Comparison of ENCODE assay signal across 8 cellular contexts in the genomic region with DNA sequence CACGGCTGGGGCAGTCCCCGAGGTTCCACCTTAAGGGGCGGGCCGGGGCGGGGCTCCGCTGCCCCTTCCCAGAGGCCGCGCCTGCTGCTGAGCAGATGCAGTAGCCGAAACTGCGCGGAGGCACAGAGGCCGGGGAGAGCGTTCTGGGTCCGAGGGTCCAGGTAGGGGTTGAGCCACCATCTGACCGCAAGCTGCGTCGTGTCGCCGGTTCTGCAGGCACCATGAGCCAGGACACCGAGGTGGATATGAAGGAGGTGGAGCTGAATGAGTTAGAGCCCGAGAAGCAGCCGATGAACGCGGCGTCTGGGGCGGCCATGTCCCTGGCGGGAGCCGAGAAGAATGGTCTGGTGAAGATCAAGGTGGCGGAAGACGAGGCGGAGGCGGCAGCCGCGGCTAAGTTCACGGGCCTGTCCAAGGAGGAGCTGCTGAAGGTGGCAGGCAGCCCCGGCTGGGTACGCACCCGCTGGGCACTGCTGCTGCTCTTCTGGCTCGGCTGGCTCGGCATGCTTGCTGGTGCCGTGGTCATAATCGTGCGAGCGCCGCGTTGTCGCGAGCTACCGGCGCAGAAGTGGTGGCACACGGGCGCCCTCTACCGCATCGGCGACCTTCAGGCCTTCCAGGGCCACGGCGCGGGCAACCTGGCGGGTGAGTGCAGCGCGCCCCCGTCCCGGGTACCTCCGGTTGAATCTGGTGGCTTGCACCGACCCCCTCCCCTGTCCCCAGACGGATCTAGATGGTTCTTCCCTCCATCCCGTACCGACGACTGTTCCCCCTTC. TPM values are rescaled to one million over a fixed set of nuclear protein-coding genes. Genes with fewer than 3 reads are reported as not detected.
A peak's percentile ranks its signal among the peaks of the same experiment; 100 is the strongest.
DNase-seq lines count a peak whose midpoint lies in the region; ATAC-seq and TF ChIP-seq lines count a peak whose summit lies in the region.

A gene (plus strand): TSS at position 94 of the 776 bp plus-strand sequence. CDS start 128 bp downstream, at position 222.

- H3K36me3 ChIP-seq in BLaER1 (peaks cover 77% of the 10 kb centered on the region), liver (ENCODE audit: control insufficient read depth in 4 of 4, insufficient read depth in 3 of 4, low read depth in 1 of 4, low read length in 3 of 4) (peaks cover 4 to 33% (median 28%) of the 10 kb centered on the region in 4 donors)

- peak within 1 kb of the TSS; percentile 99 for H3K27ac ChIP-seq in BLaER1
- peak within 1 kb of the TSS; percentile 95 to 96 for H3K27ac ChIP-seq in liver (ENCODE audit: low read depth in 1 of 2, low read length in 2 of 2)

- WGBS in liver = under 1% methylated on average over 69 of the region's 69 CpGs

- no peaks in the 10 kb centered on the region for H3K9me3 ChIP-seq in BLaER1
- no peaks in the 10 kb centered on the region for H3K9me3 ChIP-seq in liver (ENCODE audit: control insufficient read depth in 4 of 4, low read length in 3 of 4)

- H3K9ac ChIP-seq in BLaER1 (peak within 1 kb of the TSS; percentile 99), liver (ENCODE audit: low read depth in 1 of 2, low read length in 2 of 2) (peak within 1 kb of the TSS; percentile 97 to 98)

- no peaks in the 10 kb centered on the region for H3K27me3 Mint-ChIP-seq in dendritic cell treated with granulocyte-macrophage colony-stimulating factor and Interleukin-4, amounts not matched to agents 40 ng/mL and 50 ng/mL, for 4 days

- H3K4me1 Mint-ChIP-seq in dendritic cell treated with granulocyte-macrophage colony-stimulating factor and Interleukin-4, amounts not matched to agents 40 ng/mL and 50 ng/mL, for 4 days (ENCODE audit: low read depth) = peaks cover 54% of the 10 kb centered on the region

- H3K4me3 ChIP-seq in BLaER1 = peak within 1 kb of the TSS; percentile 97
- H3K4me3 ChIP-seq in liver (ENCODE audit: low read depth in 1 of 3, low read length in 3 of 3) = peak within 1 kb of the TSS; percentile 86 to 99 (median 88)

- ATAC-seq in GM19035 (IDR thresholded peaks at IDR 0.05; ENCODE audit: unreplicated experiment) = peak; percentile 78
- peak; percentile 71 for ATAC-seq in HG03342 (IDR thresholded peaks at IDR 0.05; ENCODE audit: unreplicated experiment)

- intact Hi-C loops in dendritic cell treated with granulocyte-macrophage colony-stimulating factor and Interleukin-4, amounts not matched to agents 40 ng/mL and 50 ng/mL, for 4 days (cut with micrococcal nuclease) = loop anchor here (1.0 kb wide), 2 partner anchors 39 to 94 kb away; a partner anchor contains a TSS

- peak; percentile 83 for DNase-seq in NCI-H510A treated with DMSO at 0.1 percent for 48 hours (lab: John Stamatoyannopoulos, UW)
- DNase-seq in activated CD4-positive, alpha-beta T cell treated with anti-CD3 and anti-CD28 coated beads, Interleukin-2, amount 50 U/mL, for 1 hour = peak; percentile 83
- DNase-seq in stimulated activated CD4-positive, alpha-beta T cell treated with anti-CD3 and anti-CD28 coated beads, Interleukin-4, amount 100 ng/mL, for 4 hours = peak; percentile 86 to 92

- H3K4me1 ChIP-seq in BLaER1 (peaks cover 38% of the 10 kb centered on the region), liver (ENCODE audit: control insufficient read depth in 4 of 4, insufficient read depth in 4 of 4, low read length in 3 of 4) (peaks cover 0 to 36% (median 30%) of the 10 kb centered on the region in 4 donors)

- TF ChIP-seq RAD21 in liver (IDR thresholded peaks at IDR 0.05) = peak; percentile 67 to 73

- peaks cover 73% of the 10 kb centered on the region for H3K36me3 Mint-ChIP-seq in dendritic cell treated with granulocyte-macrophage colony-stimulating factor and Interleukin-4, amounts not matched to agents 40 ng/mL and 50 ng/mL, for 4 days (ENCODE audit: low read depth)

- peak within 1 kb of the TSS; percentile 99 for H3K27ac Mint-ChIP-seq in dendritic cell treated with granulocyte-macrophage colony-stimulating factor and Interleukin-4, amounts not matched to agents 40 ng/mL and 50 ng/mL, for 4 days

- H3K4me2 ChIP-seq in BLaER1 = peak within 1 kb of the TSS; percentile 84

- peak within 1 kb of the TSS; percentile 96 for H3K4me3 Mint-ChIP-seq in dendritic cell treated with granulocyte-macrophage colony-stimulating factor and Interleukin-4, amounts not matched to agents 40 ng/mL and 50 ng/mL, for 4 days

- H4K20me1 ChIP-seq in BLaER1 = peaks cover 42% of the 10 kb centered on the region

- H3K27me3 ChIP-seq in BLaER1 (no peaks in the 10 kb centered on the region), liver (ENCODE audit: control insufficient read depth in 4 of 4, insufficient read depth in 4 of 4, low read length in 3 of 4) (no peaks in the 10 kb centered on the region)

- no peaks in the 10 kb centered on the region for H3K9me3 Mint-ChIP-seq in dendritic cell treated with granulocyte-macrophage colony-stimulating factor and Interleukin-4, amounts not matched to agents 40 ng/mL and 50 ng/mL, for 4 days

- peak; percentile 56 for TF ChIP-seq CTCF in liver (IDR thresholded peaks at IDR 0.05; ENCODE audit: low read depth, low read length, missing input control)

TF ChIP-seq in liver, 16 proteins besides CTCF, POLR2A, EP300 and RAD21:
- TF ChIP-seq JUND (IDR thresholded peaks at IDR 0.05) = no peak
- peak; percentile 55 to 60 for TF ChIP-seq HNF4A (conservative IDR thresholded peaks at IDR 0.05)
- TF ChIP-seq FOXA2 (IDR thresholded peaks at IDR 0.05) = no peak
- TF ChIP-seq YY1 (IDR thresholded peaks at IDR 0.05) = peak; percentile 96
- TF ChIP-seq, protein P1, sequence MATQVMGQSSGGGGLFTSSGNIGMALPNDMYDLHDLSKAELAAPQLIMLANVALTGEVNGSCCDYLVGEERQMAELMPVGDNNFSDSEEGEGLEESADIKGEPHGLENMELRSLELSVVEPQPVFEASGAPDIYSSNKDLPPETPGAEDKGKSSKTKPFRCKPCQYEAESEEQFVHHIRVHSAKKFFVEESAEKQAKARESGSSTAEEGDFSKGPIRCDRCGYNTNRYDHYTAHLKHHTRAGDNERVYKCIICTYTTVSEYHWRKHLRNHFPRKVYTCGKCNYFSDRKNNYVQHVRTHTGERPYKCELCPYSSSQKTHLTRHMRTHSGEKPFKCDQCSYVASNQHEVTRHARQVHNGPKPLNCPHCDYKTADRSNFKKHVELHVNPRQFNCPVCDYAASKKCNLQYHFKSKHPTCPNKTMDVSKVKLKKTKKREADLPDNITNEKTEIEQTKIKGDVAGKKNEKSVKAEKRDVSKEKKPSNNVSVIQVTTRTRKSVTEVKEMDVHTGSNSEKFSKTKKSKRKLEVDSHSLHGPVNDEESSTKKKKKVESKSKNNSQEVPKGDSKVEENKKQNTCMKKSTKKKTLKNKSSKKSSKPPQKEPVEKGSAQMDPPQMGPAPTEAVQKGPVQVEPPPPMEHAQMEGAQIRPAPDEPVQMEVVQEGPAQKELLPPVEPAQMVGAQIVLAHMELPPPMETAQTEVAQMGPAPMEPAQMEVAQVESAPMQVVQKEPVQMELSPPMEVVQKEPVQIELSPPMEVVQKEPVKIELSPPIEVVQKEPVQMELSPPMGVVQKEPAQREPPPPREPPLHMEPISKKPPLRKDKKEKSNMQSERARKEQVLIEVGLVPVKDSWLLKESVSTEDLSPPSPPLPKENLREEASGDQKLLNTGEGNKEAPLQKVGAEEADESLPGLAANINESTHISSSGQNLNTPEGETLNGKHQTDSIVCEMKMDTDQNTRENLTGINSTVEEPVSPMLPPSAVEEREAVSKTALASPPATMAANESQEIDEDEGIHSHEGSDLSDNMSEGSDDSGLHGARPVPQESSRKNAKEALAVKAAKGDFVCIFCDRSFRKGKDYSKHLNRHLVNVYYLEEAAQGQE (IDR thresholded peaks at IDR 0.05) = peak; percentile 93
- TF ChIP-seq, protein P2, sequence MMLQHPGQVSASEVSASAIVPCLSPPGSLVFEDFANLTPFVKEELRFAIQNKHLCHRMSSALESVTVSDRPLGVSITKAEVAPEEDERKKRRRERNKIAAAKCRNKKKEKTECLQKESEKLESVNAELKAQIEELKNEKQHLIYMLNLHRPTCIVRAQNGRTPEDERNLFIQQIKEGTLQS (IDR thresholded peaks at IDR 0.05) = no peak
- TF ChIP-seq RXRA (IDR thresholded peaks at IDR 0.05) = peak; percentile 15 to 20
- TF ChIP-seq EGR1 (IDR thresholded peaks at IDR 0.05; ENCODE audit: low read depth in 2 of 2) = peak in 1 of 2 donors; percentile 93
- TF ChIP-seq NR2F2 (IDR thresholded peaks at IDR 0.05) = no peak
- TF ChIP-seq, protein P3, sequence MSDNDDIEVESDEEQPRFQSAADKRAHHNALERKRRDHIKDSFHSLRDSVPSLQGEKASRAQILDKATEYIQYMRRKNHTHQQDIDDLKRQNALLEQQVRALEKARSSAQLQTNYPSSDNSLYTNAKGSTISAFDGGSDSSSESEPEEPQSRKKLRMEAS (IDR thresholded peaks at IDR 0.05) = no peak
- no peak for TF ChIP-seq FOXA1 (IDR thresholded peaks at IDR 0.05)
- TF ChIP-seq SP1 (IDR thresholded peaks at IDR 0.05) = peak; percentile 65
- TF ChIP-seq, protein P4, sequence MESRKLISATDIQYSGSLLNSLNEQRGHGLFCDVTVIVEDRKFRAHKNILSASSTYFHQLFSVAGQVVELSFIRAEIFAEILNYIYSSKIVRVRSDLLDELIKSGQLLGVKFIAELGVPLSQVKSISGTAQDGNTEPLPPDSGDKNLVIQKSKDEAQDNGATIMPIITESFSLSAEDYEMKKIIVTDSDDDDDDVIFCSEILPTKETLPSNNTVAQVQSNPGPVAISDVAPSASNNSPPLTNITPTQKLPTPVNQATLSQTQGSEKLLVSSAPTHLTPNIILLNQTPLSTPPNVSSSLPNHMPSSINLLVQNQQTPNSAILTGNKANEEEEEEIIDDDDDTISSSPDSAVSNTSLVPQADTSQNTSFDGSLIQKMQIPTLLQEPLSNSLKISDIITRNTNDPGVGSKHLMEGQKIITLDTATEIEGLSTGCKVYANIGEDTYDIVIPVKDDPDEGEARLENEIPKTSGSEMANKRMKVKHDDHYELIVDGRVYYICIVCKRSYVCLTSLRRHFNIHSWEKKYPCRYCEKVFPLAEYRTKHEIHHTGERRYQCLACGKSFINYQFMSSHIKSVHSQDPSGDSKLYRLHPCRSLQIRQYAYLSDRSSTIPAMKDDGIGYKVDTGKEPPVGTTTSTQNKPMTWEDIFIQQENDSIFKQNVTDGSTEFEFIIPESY (IDR thresholded peaks at IDR 0.05) = peak; percentile 24
- no peak for TF ChIP-seq HNF4G (IDR thresholded peaks at IDR 0.05)
- peak; percentile 89 for TF ChIP-seq TAF1 (conservative IDR thresholded peaks at IDR 0.05)
- peak in 1 of 2 donors; percentile 59 for TF ChIP-seq GABPA (IDR thresholded peaks at IDR 0.05 in 1 of 2, conservative IDR thresholded peaks at IDR 0.05 in 1 of 2)

RNA-seq across cellular contexts. Expression of the gene that starts here (rescaled TPM):
- total RNA-seq in liver = 10 to 100 TPM; 48.1 to 59.5 TPM
- polyA plus RNA-seq in liver = 10 to 100 TPM; 34.3 to 53.9 TPM

Comparison
In these comparisons a context has a peak if more than half of its experiments do, and no peak if none do; other contexts are left out.
1. Peak in every context shown above with its lines: DNase-seq, ATAC-seq, H3K4me3 ChIP-seq and H3K27ac ChIP-seq.